26 cellular contexts compared by ENCODE assay signal in genomic region chr18:26543368-26543767, GRCh38. TPM values are rescaled to one million over a fixed set of nuclear protein-coding genes. Genes with fewer than 3 reads are reported as not detected.
A peak's percentile ranks its signal among the peaks of the same experiment; 100 is the strongest.
DNase-seq lines count a peak whose midpoint lies in the region; ATAC-seq, FAIRE-seq and TF ChIP-seq lines count a peak whose summit lies in the region.
"Had no signal": no experiment of that assay in that cellular context is flagged by ENCODE, and none has a peak within 500 bp of the region (broad histone marks: within the 10 kb centered on the region; RNA-seq: fewer than 3 reads in every experiment).

No MANE protein-coding gene starts in this region.

- no peak for ATAC-seq in left cardiac atrium
- ATAC-seq in HepG2 = peak; percentile 88
- no peak for ATAC-seq in T-cell (replicated peaks in 1 of 4)
- ATAC-seq: naive thymus-derived CD8-positive, alpha-beta T cell; T-helper 17 cell had no signal

- no peak for TF ChIP-seq RAD21 in HepG2 (CRISPR knock-in tag; IDR thresholded peaks at IDR 0.05)

- TF ChIP-seq CTCF in right atrium auricular region (IDR thresholded peaks at IDR 0.05) = no peak
- TF ChIP-seq CTCF in HepG2 (CRISPR knock-in tag; IDR thresholded peaks at IDR 0.05) = no peak

- H3K4me3 ChIP-seq in right atrium auricular region = peak overlapping the region in 1 of 2 donors; percentile 70
- no peak overlapping the region for H3K4me3 ChIP-seq in HepG2 (replicated peaks in 1 of 3; ENCODE audit: insufficient read depth in 1 of 3, low read depth in 2 of 3, low read length in 3 of 3)
- H3K4me3 ChIP-seq in GM23248 = no peak overlapping the region
- H3K4me3 ChIP-seq: cardiac muscle cell had no signal

- peak; percentile 46 for FAIRE-seq in HepG2 (lab: Jason Lieb, UNC)
- FAIRE-seq: D721Med had no signal

- POLR2A ChIA-PET in HepG2 (lab: Yijun Ruan, JAX) = no interaction called here
- POLR2A ChIA-PET in T-cell (lab: Charles Lee) = no interaction called here

- H3K4me3 Mint-ChIP-seq in T-cell = no peak overlapping the region
- H3K4me3 Mint-ChIP-seq: stimulated activated naive CD8-positive, alpha-beta T cell treated with anti-CD3 and anti-CD28 coated beads, Interleukin-15, Interleukin-2, amounts not matched to agents 100 ng/mL and 50 ng/mL, for 24 hours had no signal

- no peak for TF ChIP-seq POLR2A in HepG2 (IDR thresholded peaks at IDR 0.05; ENCODE audit: insufficient read depth in 1 of 2, low read depth in 2 of 2, low read length in 2 of 2)

- in situ Hi-C loops in HepG2 (cut with HindIII; ENCODE audit: extremely low pct_ligation_motif_present, low pct_unique_long_range_greater_than_20kb) (loop anchor here (25.0 kb wide), 1 partner anchor 106 kb away; no protein-coding TSS in a partner anchor), GM23248 (cut with MboI) (no loop called here)

- no peak for TF ChIP-seq EP300 in HepG2 (IDR thresholded peaks at IDR 0.05; ENCODE audit: low read depth in 2 of 2, low read length in 2 of 2)
- TF ChIP-seq EP300 in HepG2 (CRISPR knock-in tag; IDR thresholded peaks at IDR 0.05; ENCODE audit: borderline replicate concordance) = no peak

- H3K27ac ChIP-seq in right atrium auricular region (peak overlapping the region; percentile 93 to 98), HepG2 (ENCODE audit: extremely low read length, insufficient read depth, low read length) (no peak overlapping the region), GM23248 (no peak overlapping the region)
- H3K27ac ChIP-seq: cardiac muscle cell had no signal

- H3K36me3 Mint-ChIP-seq in T-cell = peaks cover 3% of the 10 kb centered on the region

- H3K9me3 Mint-ChIP-seq in T-cell = no peaks in the 10 kb centered on the region
- H3K9me3 Mint-ChIP-seq: stimulated activated naive CD8-positive, alpha-beta T cell treated with anti-CD3 and anti-CD28 coated beads, Interleukin-15, Interleukin-2, amounts not matched to agents 100 ng/mL and 50 ng/mL, for 24 hours had no signal

- H3K4me1 Mint-ChIP-seq in T-cell = peaks cover 33 to 65% (median 53%) of the 10 kb centered on the region in 3 donors

- H3K36me3 ChIP-seq in right atrium auricular region = no peaks in the 10 kb centered on the region
- no peaks in the 10 kb centered on the region; a peak in 1 of 5 replicates for H3K36me3 ChIP-seq in HepG2 (replicated peaks in 1 of 2; ENCODE audit: control insufficient read depth in 1 of 2, insufficient read depth in 2 of 2, low read length in 2 of 2)
- no peaks in the 10 kb centered on the region for H3K36me3 ChIP-seq in GM23248 (ENCODE audit: low read depth)
- H3K36me3 ChIP-seq: cardiac muscle cell had no signal

- H4K20me1 ChIP-seq in HepG2 (ENCODE audit: insufficient read depth, low read length) = no peaks in the 10 kb centered on the region
- 0 out of 2 replicates have a peak, but pooled peaks cover 8% of the 10 kb centered on the region for H4K20me1 ChIP-seq in GM23248 (ENCODE audit: insufficient read depth)

- no TSS peak for BruUV-seq in HepG2 (replicated peaks; lab: Mats Ljungman, UMichigan)

- H3K27me3 ChIP-seq in right atrium auricular region (no peaks in the 10 kb centered on the region), HepG2 (ENCODE audit: control insufficient read depth in 1 of 2, insufficient read depth in 2 of 2, low read length in 2 of 2) (no peaks in the 10 kb centered on the region), GM23248 (replicated peaks; ENCODE audit: insufficient read depth) (no peaks in the 10 kb centered on the region)

- H3K9me3 ChIP-seq in right atrium auricular region (no peaks in the 10 kb centered on the region), HepG2 (ENCODE audit: low read length) (no peaks in the 10 kb centered on the region), GM23248 (ENCODE audit: low read depth) (no peaks in the 10 kb centered on the region)

- H2AFZ ChIP-seq in HepG2 (ENCODE audit: low read length) (no peak overlapping the region), GM23248 (no peak overlapping the region)

- WGBS in HepG2 (ENCODE audit: low lambda C conversion rate) = 13% methylated on average over 1 of the region's 1 CpG
- WGBS in GM23248 (ENCODE audit: low coverage in 1 of 2, low lambda C conversion rate in 2 of 2, missing lambda C conversion rate in 2 of 2), 2 experiments = 36 to 59% methylated on average over 1 of the region's 1 CpG

- no peaks in the 10 kb centered on the region for H3K9me2 ChIP-seq in GM23248 (ENCODE audit: insufficient read depth)

- DNase-seq in right atrium auricular region (ENCODE audit: low spot score) (no peak), left cardiac atrium (no peak), cerebellar cortex (ENCODE audit: low spot score) (peak; percentile 39), HepG2 (ENCODE audit: low spot score) (peak; percentile 33), NCI-H345 (lab: John Stamatoyannopoulos, UW) (no peak), T-cell (no peak), NCI-H2227 treated with DMSO at 0.1 percent for 48 hours (lab: John Stamatoyannopoulos, UW) (no peak), GM23248 (no peak)
- DNase-seq: 8988T; activated effector memory CD4-positive, alpha-beta T cell treated with anti-CD3 and anti-CD28 coated beads, Interleukin-2, amount 50 U/mL, for 16 hours; dermis blood vessel endothelial cell; GDM1; hippocampal formation; mesendoderm; naive thymus-derived CD8-positive, alpha-beta T cell; NCI-H1417; NCI-H2107; NCI-H526 treated with DMSO at 0.1 percent for 48 hours; posterior cingulate gyrus; SHP77; stimulated activated CD4-positive, alpha-beta T cell treated with anti-CD3 and anti-CD28 coated beads, Interleukin-4, amount 100 ng/mL, for 1 hour; T-helper 17 cell; trophoblast cell had no signal

- intact Hi-C loops in left cardiac atrium (cut with DNase I) (loop anchor here in 1 of 2 donors (10.0 kb wide), 1 partner anchor 111 kb away; no protein-coding TSS in a partner anchor), HepG2 (cut with micrococcal nuclease; ENCODE audit: unreplicated experiment) (no loop called here)

- no peak overlapping the region for H3K9ac ChIP-seq in HepG2 (ENCODE audit: insufficient read depth, low read depth, low read length)
- no peak overlapping the region for H3K9ac ChIP-seq in GM23248

- H3K4me1 ChIP-seq in right atrium auricular region (peaks cover 0 to 60% of the 10 kb centered on the region in 2 donors), HepG2 (ENCODE audit: insufficient read depth, low read length) (peaks cover 44% of the 10 kb centered on the region), GM23248 (ENCODE audit: insufficient read depth) (peaks cover 32% of the 10 kb centered on the region)

- H3K27me3 Mint-ChIP-seq in T-cell = peaks cover 0 to 6% of the 10 kb centered on the region in 2 donors
- H3K27me3 Mint-ChIP-seq: stimulated activated naive CD8-positive, alpha-beta T cell treated with anti-CD3 and anti-CD28 coated beads, Interleukin-15, Interleukin-2, amounts not matched to agents 100 ng/mL and 50 ng/mL, for 24 hours; T-helper 17 cell had no signal

- no peak overlapping the region for H3K27ac Mint-ChIP-seq in T-cell
- H3K27ac Mint-ChIP-seq: naive thymus-derived CD8-positive, alpha-beta T cell; stimulated activated naive CD8-positive, alpha-beta T cell treated with anti-CD3 and anti-CD28 coated beads, Interleukin-15, Interleukin-2, amounts not matched to agents 100 ng/mL and 50 ng/mL, for 24 hours; T-helper 17 cell had no signal

- H3K79me2 ChIP-seq in HepG2 (ENCODE audit: insufficient read depth, low read length) (no peaks in the 10 kb centered on the region), GM23248 (ENCODE audit: insufficient read depth) (peaks cover 70% of the 10 kb centered on the region)

- H3K4me2 ChIP-seq in HepG2 (ENCODE audit: low read depth, low read length) (peak overlapping the region; percentile 68), GM23248 (ENCODE audit: unreplicated experiment) (no peak overlapping the region)

- CTCF ChIA-PET in HepG2 (lab: Yijun Ruan, JAX; ENCODE audit: low intra/inter-chr PET ratio, low total read pairs) (no interaction called here), T-cell (lab: Charles Lee) (no interaction called here)

- H3F3A ChIP-seq in GM23248 (ENCODE audit: insufficient read depth) = peaks cover 11% of the 10 kb centered on the region; the same call in 1 of the 2 replicates

TF ChIP-seq in HepG2, 621 proteins besides CTCF, POLR2A, EP300 and RAD21 (continues in another document):
- TF ChIP-seq ZNF292 (CRISPR knock-in tag; IDR thresholded peaks at IDR 0.05; ENCODE audit: borderline replicate concordance, low read depth) = peak; percentile 23; the same call in 1 of the 2 replicates

RNA-seq across cellular contexts. Expression of gene KCTD1, which starts 5.0 kb away (rescaled TPM):
- 10 to 100 TPM; 35.1 to 44.4 TPM for total RNA-seq in right atrium auricular region
- 10 to 100 TPM; 35.6 to 42.2 TPM for total RNA-seq in left cardiac atrium
- 4.5 and 6.8 TPM in 2 replicates for total RNA-seq in HepG2 (2016; rRNA removed; fragmentation: Illumina TruSeq; extraction: Trizol)
- 1.2 and 1.3 TPM in 2 replicates for total RNA-seq in HepG2 (2016; cell fraction: cytosol; rRNA removed; fragmentation: Illumina TruSeq; extraction: Trizol; ENCODE audit: low read depth)
- total RNA-seq in HepG2 (2016; cell fraction: insoluble cytoplasmic fraction; rRNA removed; fragmentation: Illumina TruSeq; extraction: Trizol) = 4.7 and 5.9 TPM in 2 replicates
- 3.6 TPM in 2 replicates for total RNA-seq in HepG2 (2016; cell fraction: membrane; rRNA removed; fragmentation: Illumina TruSeq; extraction: Trizol)
- total RNA-seq in HepG2 (2016; cell fraction: nucleus; rRNA removed; fragmentation: Illumina TruSeq; extraction: Trizol) = 5.6 and 7.3 TPM in 2 replicates
- polyA plus RNA-seq in HepG2 (2011; rRNA removed) = 2.5 and 2.7 TPM in 2 replicates
- 1.6 and 2.1 TPM in 2 replicates for polyA plus RNA-seq in HepG2 (2011; cell fraction: cytosol; rRNA removed)
- 5.0 and 6.6 TPM in 2 replicates for polyA plus RNA-seq in HepG2 (2011; cell fraction: nucleus; rRNA removed)
- 3.6 and 4.4 TPM in 2 replicates for polyA plus RNA-seq in HepG2 (2012)
- 0.93 and 1.1 TPM in 2 replicates for polyA plus RNA-seq in HepG2 (2016; cell fraction: cytosol; fragmentation: Illumina TruSeq; extraction: Trizol; ENCODE audit: low read depth)
- 4.7 and 7.0 TPM in 2 replicates for polyA plus RNA-seq in HepG2 (2016; cell fraction: insoluble cytoplasmic fraction; fragmentation: Illumina TruSeq; extraction: Trizol; ENCODE audit: low read depth)
- polyA plus RNA-seq in HepG2 (2016; cell fraction: membrane; fragmentation: Illumina TruSeq; extraction: Trizol; ENCODE audit: low read depth) = 2.7 and 2.9 TPM in 2 replicates
- polyA plus RNA-seq in HepG2 (2016; cell fraction: nucleus; fragmentation: Illumina TruSeq; extraction: Trizol; ENCODE audit: insufficient read depth, low read depth) = 5.4 and 5.7 TPM in 2 replicates
- 10.7 and 12.3 TPM in 2 replicates for polyA minus RNA-seq in HepG2 (2011; rRNA and poly(A)+ RNA removed; ENCODE audit: low replicate concordance)
- 3.1 and 4.3 TPM in 2 replicates for polyA minus RNA-seq in HepG2 (2011; cell fraction: cytosol; rRNA and poly(A)+ RNA removed)
- polyA minus RNA-seq in HepG2 (2011; cell fraction: nucleus; rRNA and poly(A)+ RNA removed) = 16.1 and 17.7 TPM in 2 replicates
- total RNA-seq in T-cell = 1 to 10 TPM; 3.2 to 4.3 (median 3.9) TPM
- total RNA-seq in GM23248 (2014; rRNA removed; shearing (Covaris generic)) = 14.9 and 17.9 TPM in 2 replicates
- 5.0 and 5.7 TPM in 2 replicates for polyA plus RNA-seq in GM23248 (2016; fragmentation: Nextera tagmentation; extraction: Ambion mirVana)

Comparison
In these comparisons a context has a peak if more than half of its experiments do, and no peak if none do; other contexts are left out.
1. DNase-seq: peak in cerebellar cortex (single experiment) and HepG2 (single experiment); none in right atrium auricular region (single experiment), left cardiac atrium (single experiment), NCI-H345 (single experiment), T-cell (0 of 34), NCI-H2227 treated with DMSO at 0.1 percent for 48 hours (single experiment) and GM23248 (single experiment).
2. H3K27ac ChIP-seq: peak in right atrium auricular region (2 of 2); none in HepG2 (single experiment) and GM23248 (single experiment).